9 cellular contexts compared by ENCODE assay signal in genomic region chr1:226708342-226708780, GRCh38.
A peak's percentile ranks its signal among the peaks of the same experiment; 100 is the strongest.
DNase-seq lines count a peak whose midpoint lies in the region; ATAC-seq lines count a peak whose summit lies in the region.
"Had no signal": no experiment of that assay in that cellular context is flagged by ENCODE, and none has a peak within 500 bp of the region (broad histone marks: within the 10 kb centered on the region; RNA-seq: fewer than 3 reads in every experiment).

No MANE protein-coding gene starts in this region.

- DNase-seq in EH (ENCODE audit: low read depth) (peak; percentile 89), NCI-H446 (lab: John Stamatoyannopoulos, UW) (peak; percentile 52 to 75), non-pigmented ciliary epithelial cell (ENCODE audit: low read depth) (peak; percentile 58), midbrain (lab: John Stamatoyannopoulos, UW) (no peak), head of caudate nucleus (no peak)

- ATAC-seq in GM21423 (IDR thresholded peaks at IDR 0.05; ENCODE audit: unreplicated experiment) (no peak), GM18873 (IDR thresholded peaks at IDR 0.05; ENCODE audit: low FRiP score, unreplicated experiment) (no peak)

- H3K27ac ChIP-seq in cingulate gyrus (ENCODE audit: low read depth, low read length): peak overlapping the region; percentile 82
- H3K27ac ChIP-seq: KMS-11 had no signal

- intact Hi-C loops in head of caudate nucleus (cut with DNase I): no loop called here

Comparison
In these comparisons a context has a peak if more than half of its experiments do, and no peak if none do; other contexts are left out.
1. DNase-seq: peak in EH (single experiment), NCI-H446 (2 of 2) and non-pigmented ciliary epithelial cell (single experiment); none in midbrain (single experiment) and head of caudate nucleus (0 of 42).